In the genomic region with DNA sequence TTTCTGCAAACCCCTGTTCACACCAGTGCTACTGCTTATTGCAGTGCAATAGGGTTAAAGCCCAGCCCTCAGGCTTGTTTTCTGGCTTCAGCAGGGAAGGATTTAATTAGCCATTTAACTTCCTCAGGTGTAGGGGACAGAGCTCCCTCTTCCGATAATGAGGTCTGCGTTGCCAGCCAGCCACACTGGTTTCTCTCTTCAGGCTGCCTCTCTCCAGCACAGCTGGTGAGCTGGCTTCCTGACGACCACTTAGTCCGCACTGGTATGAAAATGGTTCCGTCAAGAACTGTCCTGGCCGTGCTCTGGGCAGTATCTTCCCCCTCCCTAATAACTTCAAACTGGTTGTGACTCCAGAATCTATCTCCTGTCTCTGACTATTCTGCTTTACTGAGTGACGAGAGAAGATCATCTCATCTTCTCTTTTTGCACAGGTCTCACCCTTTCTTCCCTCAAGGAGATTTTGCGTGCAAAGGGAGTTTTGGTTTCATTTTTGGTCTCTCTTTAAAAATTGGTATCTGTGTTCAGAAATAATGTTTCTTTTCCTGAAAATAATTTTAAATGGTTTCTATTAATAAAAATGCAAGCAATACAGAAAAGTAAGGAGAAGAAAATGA, we compare ENCODE assay signal across 9 cellular contexts. TPM values are rescaled to one million over a fixed set of nuclear protein-coding genes. Genes with fewer than 3 reads are reported as not detected.
DNase-seq lines count a peak whose midpoint lies in the region; ATAC-seq and TF ChIP-seq lines count a peak whose summit lies in the region.
"Had no signal": no experiment of that assay in that cellular context is flagged by ENCODE, and none has a peak within 500 bp of the region (broad histone marks: within the 10 kb centered on the region; RNA-seq: fewer than 3 reads in every experiment).

No MANE protein-coding gene starts in this region.

- no TSS peak for BruUV-seq in Calu3 (replicated peaks; lab: Mats Ljungman, UMichigan)

- no peaks in the 10 kb centered on the region for H3K36me3 ChIP-seq in rectal smooth muscle tissue (ENCODE audit: control insufficient read depth, insufficient read depth, low read length)

- DNase-seq in Calu3 = peak; percentile 22
- peak; percentile 67 to 82 for DNase-seq in SHP77 (lab: John Stamatoyannopoulos, UW)
- DNase-seq in glomerular visceral epithelial cell (ENCODE audit: extremely low spot score) = peak; percentile 35
- DNase-seq in stimulated activated naive CD4-positive, alpha-beta T cell (lab: John Stamatoyannopoulos, UW) = no peak
- DNase-seq in mesenteric fat pad (ENCODE audit: low spot score) = no peak

- H3K27me3 Mint-ChIP-seq in Calu3 (ENCODE audit: unreplicated experiment) = no peaks in the 10 kb centered on the region

- ATAC-seq in GM19397 (IDR thresholded peaks at IDR 0.05; ENCODE audit: unreplicated experiment) = peak; percentile 94
- ATAC-seq in HG03439 (IDR thresholded peaks at IDR 0.05; ENCODE audit: unreplicated experiment) = peak; percentile 76

- peak overlapping the region; percentile 74 for H3K4me3 Mint-ChIP-seq in Calu3 (ENCODE audit: low read depth, unreplicated experiment)
- H3K4me3 Mint-ChIP-seq: neural crest cell had no signal

- TF ChIP-seq CTCF in Calu3 (IDR thresholded peaks at IDR 0.05; ENCODE audit: unreplicated experiment) = no peak

- H3K9ac ChIP-seq in rectal smooth muscle tissue (ENCODE audit: low read length) = no peak overlapping the region

- H3K27ac ChIP-seq in rectal smooth muscle tissue (ENCODE audit: low read depth, low read length) = no peak overlapping the region

- H3K4me3 ChIP-seq in rectal smooth muscle tissue (ENCODE audit: low read length) = peak overlapping the region; percentile 71

- no peaks in the 10 kb centered on the region for H3K4me1 Mint-ChIP-seq in Calu3 (ENCODE audit: low read depth, unreplicated experiment)

- CTCF ChIA-PET in Calu3 (lab: Charles Lee) = no interaction called here

- no peaks in the 10 kb centered on the region for H3K4me1 ChIP-seq in rectal smooth muscle tissue (ENCODE audit: control insufficient read depth, insufficient read depth, low read length)

- intact Hi-C loops in Calu3 (cut with micrococcal nuclease; ENCODE audit: unreplicated experiment) = no loop called here

- no peaks in the 10 kb centered on the region for H3K9me3 Mint-ChIP-seq in Calu3 (ENCODE audit: low read depth, unreplicated experiment)
- H3K9me3 Mint-ChIP-seq: neural crest cell had no signal

- H3K27me3 ChIP-seq in rectal smooth muscle tissue (ENCODE audit: control insufficient read depth, insufficient read depth, low read length) = no peaks in the 10 kb centered on the region

- H3K36me3 Mint-ChIP-seq in Calu3 (ENCODE audit: insufficient read depth, unreplicated experiment) = no peaks in the 10 kb centered on the region

- no peak overlapping the region for H3K27ac Mint-ChIP-seq in Calu3 (ENCODE audit: unreplicated experiment)

RNA-seq across cellular contexts. Expression of gene CNTN5, which starts 49.2 kb away (rescaled TPM):
- total RNA-seq in Calu3 (2022) = not detected in 2 replicates
- not detected for total RNA-seq in mesenteric fat pad
- total RNA-seq: neural crest cell had no signal

Comparison
In these comparisons a context has a peak if more than half of its experiments do, and no peak if none do; other contexts are left out.
1. DNase-seq: peak in Calu3 (single experiment), SHP77 (2 of 2) and glomerular visceral epithelial cell (single experiment); none in stimulated activated naive CD4-positive, alpha-beta T cell (0 of 6) and mesenteric fat pad (single experiment).